In genomic region chr6:44727651-44728630, GRCh38 we compare ENCODE assay signal across 1 cellular context.
TF ChIP-seq lines count a peak whose summit lies in the region.

No MANE protein-coding gene starts in this region.

TF ChIP-seq in HepG2, 621 proteins besides CTCF, POLR2A, EP300 and RAD21 (continued from another document):
- TF ChIP-seq GMEB2 (CRISPR knock-in tag; IDR thresholded peaks at IDR 0.05; ENCODE audit: low read depth): no peak
- TF ChIP-seq RFXANK (CRISPR knock-in tag; IDR thresholded peaks at IDR 0.05): no peak
- no peak for TF ChIP-seq ZBTB25 (CRISPR knock-in tag; IDR thresholded peaks at IDR 0.05)
- TF ChIP-seq XRCC5 (optimal IDR thresholded peaks at IDR 0.05; ENCODE audit: low read length): no peak
- no peak for TF ChIP-seq ZNF766 (CRISPR knock-in tag; IDR thresholded peaks at IDR 0.05; ENCODE audit: borderline replicate concordance)
- TF ChIP-seq ELF4 (CRISPR knock-in tag; IDR thresholded peaks at IDR 0.05; ENCODE audit: borderline replicate concordance): no peak
- TF ChIP-seq NFE2L2 (IDR thresholded peaks at IDR 0.05; ENCODE audit: low read length): no peak
- TF ChIP-seq, protein P1, sequence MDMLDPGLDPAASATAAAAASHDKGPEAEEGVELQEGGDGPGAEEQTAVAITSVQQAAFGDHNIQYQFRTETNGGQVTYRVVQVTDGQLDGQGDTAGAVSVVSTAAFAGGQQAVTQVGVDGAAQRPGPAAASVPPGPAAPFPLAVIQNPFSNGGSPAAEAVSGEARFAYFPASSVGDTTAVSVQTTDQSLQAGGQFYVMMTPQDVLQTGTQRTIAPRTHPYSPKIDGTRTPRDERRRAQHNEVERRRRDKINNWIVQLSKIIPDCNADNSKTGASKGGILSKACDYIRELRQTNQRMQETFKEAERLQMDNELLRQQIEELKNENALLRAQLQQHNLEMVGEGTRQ (IDR thresholded peaks at IDR 0.05; ENCODE audit: low read depth, low read length): no peak
- TF ChIP-seq, protein P1 (CRISPR knock-in tag; IDR thresholded peaks at IDR 0.05; ENCODE audit: borderline replicate concordance): no peak
- no peak for TF ChIP-seq HOXA7 (CRISPR knock-in tag; IDR thresholded peaks at IDR 0.05)
- no peak for TF ChIP-seq RNF2 (conservative IDR thresholded peaks at IDR 0.05; ENCODE audit: low read depth)
- TF ChIP-seq PCBP1 (IDR thresholded peaks at IDR 0.05; ENCODE audit: borderline replicate concordance, low read depth, low read length): no peak
- TF ChIP-seq NR2F1 (CRISPR knock-in tag; IDR thresholded peaks at IDR 0.05): no peak
- 0 out of 2 replicates have a peak, but pooled peaks have one; percentile 5 for TF ChIP-seq GABPA (IDR thresholded peaks at IDR 0.05; ENCODE audit: low read depth, low read length)
- no peak for TF ChIP-seq GABPA (CRISPR knock-in tag; IDR thresholded peaks at IDR 0.05; ENCODE audit: low read depth)
- no peak for TF ChIP-seq ERF (CRISPR knock-in tag; IDR thresholded peaks at IDR 0.05)
- TF ChIP-seq CBX1 (IDR thresholded peaks at IDR 0.05; ENCODE audit: low read depth): no peak
